12 cellular contexts compared by ENCODE assay signal in the genomic region with DNA sequence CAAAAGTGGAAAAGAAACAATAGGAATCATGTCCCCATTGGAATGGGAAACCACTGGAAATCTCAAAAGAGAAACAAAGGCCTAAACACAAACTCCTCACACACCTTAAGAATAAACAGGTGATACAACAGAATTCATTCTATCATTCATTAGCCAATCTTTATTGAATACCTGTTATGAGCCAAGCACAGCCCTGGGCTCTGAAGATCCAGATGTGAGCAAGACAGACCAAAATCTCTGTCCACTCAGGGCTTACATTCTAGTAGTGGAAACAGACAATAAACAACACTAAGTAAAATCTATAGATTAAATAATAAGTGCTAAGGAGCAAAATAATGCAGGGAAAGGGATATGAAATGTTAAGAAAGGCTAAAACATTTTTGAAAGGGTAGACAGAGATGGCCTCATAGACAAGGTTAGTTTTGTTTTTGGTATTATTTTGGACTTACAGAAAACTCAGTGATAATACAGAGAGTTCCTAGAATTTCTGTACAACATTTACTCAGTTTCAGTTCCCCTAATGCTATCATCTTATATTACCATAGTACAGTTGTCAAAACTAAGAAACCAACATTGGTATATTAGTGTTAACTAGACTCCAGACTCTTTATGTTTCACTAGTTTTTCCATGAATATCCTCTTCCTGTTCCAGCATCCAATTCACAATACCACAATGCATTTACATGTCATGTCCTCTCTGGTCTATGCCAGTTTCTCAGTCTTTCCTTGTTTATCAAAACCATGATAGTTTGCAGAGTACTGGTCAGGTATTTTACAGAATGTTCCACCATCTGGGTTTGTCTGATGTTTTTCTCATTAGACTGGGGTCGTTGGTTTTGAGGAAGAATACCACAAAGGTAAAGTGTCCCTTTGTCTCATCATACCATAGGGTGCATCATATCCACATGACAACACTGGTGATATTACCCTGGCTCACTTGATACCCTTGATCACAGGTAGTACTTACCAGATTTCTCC.
DNase-seq lines count a peak whose midpoint lies in the region; ATAC-seq, FAIRE-seq and TF ChIP-seq lines count a peak whose summit lies in the region.
"Had no signal": no experiment of that assay in that cellular context is flagged by ENCODE, and none has a peak within 500 bp of the region (broad histone marks: within the 10 kb centered on the region; RNA-seq: fewer than 3 reads in every experiment).

No MANE protein-coding gene starts in this region.

- no peak overlapping the region for H3K4me3 Mint-ChIP-seq in activated B cell treated with CpG ODN at 0.5 μM for 24 hours
- H3K4me3 Mint-ChIP-seq in CD8-positive, alpha-beta T cell: no peak overlapping the region
- H3K4me3 Mint-ChIP-seq: activated naive CD8-positive, alpha-beta T cell treated with anti-CD3 and anti-CD28 coated beads, Interleukin-2, amount 10 ng/mL, durations not matched to agents 7 days and 5 days; T-helper 17 cell had no signal

- no peaks in the 10 kb centered on the region for H3K36me3 ChIP-seq in CD8-positive, alpha-beta T cell (ENCODE audit: insufficient read depth, low read length)
- H3K36me3 ChIP-seq: stomach had no signal

- FAIRE-seq in GM18507 (lab: Jason Lieb, UNC): peak; percentile 87

- ATAC-seq in GM19467 (IDR thresholded peaks at IDR 0.05; ENCODE audit: unreplicated experiment) (peak; percentile 77), HG03064 (IDR thresholded peaks at IDR 0.05; ENCODE audit: low read depth, unreplicated experiment) (peak; percentile 81), activated B cell treated with CpG ODN at 0.5 μM for 24 hours (ENCODE audit: low read depth) (peak; percentile 84)
- no peak for ATAC-seq in CD8-positive, alpha-beta T cell
- ATAC-seq: T-helper 17 cell had no signal

- no peaks in the 10 kb centered on the region for H3K27me3 ChIP-seq in CD8-positive, alpha-beta T cell (ENCODE audit: insufficient read depth, low read length)
- H3K27me3 ChIP-seq: stomach had no signal

- no peak for TF ChIP-seq CTCF in activated B cell treated with CpG ODN at 0.5 μM for 24 hours (IDR thresholded peaks at IDR 0.05)
- no peak for TF ChIP-seq CTCF in CD8-positive, alpha-beta T cell (IDR thresholded peaks at IDR 0.05)

- POLR2A ChIA-PET in activated B cell treated with CpG ODN at 0.5 μM for 24 hours (lab: Charles Lee): no interaction called here
- POLR2A ChIA-PET in CD8-positive, alpha-beta T cell (lab: Charles Lee): no interaction called here

- no peaks in the 10 kb centered on the region for H3K4me1 ChIP-seq in CD8-positive, alpha-beta T cell (ENCODE audit: insufficient read depth, low read length)

- no peak overlapping the region for H3K4me3 ChIP-seq in CD8-positive, alpha-beta T cell (ENCODE audit: low read depth, low read length)
- H3K4me3 ChIP-seq: stomach had no signal

- intact Hi-C loops in activated B cell treated with CpG ODN at 0.5 μM for 24 hours (cut with micrococcal nuclease): no loop called here
- intact Hi-C loops in CD8-positive, alpha-beta T cell (cut with DNase I, micrococcal nuclease): no loop called here

- no peaks in the 10 kb centered on the region for H3K27me3 Mint-ChIP-seq in activated B cell treated with CpG ODN at 0.5 μM for 24 hours
- no peaks in the 10 kb centered on the region for H3K27me3 Mint-ChIP-seq in CD8-positive, alpha-beta T cell (ENCODE audit: low read depth)
- H3K27me3 Mint-ChIP-seq: activated naive CD8-positive, alpha-beta T cell treated with anti-CD3 and anti-CD28 coated beads, Interleukin-2, amount 10 ng/mL, durations not matched to agents 7 days and 5 days; T-helper 17 cell had no signal

- H3K4me1 Mint-ChIP-seq in activated B cell treated with CpG ODN at 0.5 μM for 24 hours: peaks cover 40% of the 10 kb centered on the region
- H3K4me1 Mint-ChIP-seq in CD8-positive, alpha-beta T cell (ENCODE audit: low read depth): peaks cover under 1% of the 10 kb centered on the region

- peak; percentile 12 for DNase-seq in GM18507 (ENCODE audit: extremely low spot score, insufficient read length, low read depth)
- DNase-seq in activated B cell treated with CpG ODN at 0.5 μM for 24 hours: no peak
- DNase-seq in T1000 (lab: John Stamatoyannopoulos, UW): no peak
- no peak for DNase-seq in CD8-positive, alpha-beta T cell
- DNase-seq in kidney glomerular epithelial cell (lab: John Stamatoyannopoulos, UW): no peak
- no peak for DNase-seq in hepatic stellate cell (ENCODE audit: low spot score)
- DNase-seq: activated naive CD8-positive, alpha-beta T cell treated with anti-CD3 and anti-CD28 coated beads, Interleukin-2, amount 10 ng/mL, durations not matched to agents 7 days and 5 days; NCI-H226; stomach; T-helper 17 cell had no signal

- no peak overlapping the region for H3K27ac Mint-ChIP-seq in activated B cell treated with CpG ODN at 0.5 μM for 24 hours
- H3K27ac Mint-ChIP-seq in CD8-positive, alpha-beta T cell: no peak overlapping the region
- H3K27ac Mint-ChIP-seq: activated naive CD8-positive, alpha-beta T cell treated with anti-CD3 and anti-CD28 coated beads, Interleukin-2, amount 10 ng/mL, durations not matched to agents 7 days and 5 days; T-helper 17 cell had no signal

- peaks cover 2% of the 10 kb centered on the region for H3K9me3 Mint-ChIP-seq in activated B cell treated with CpG ODN at 0.5 μM for 24 hours
- no peaks in the 10 kb centered on the region for H3K9me3 Mint-ChIP-seq in CD8-positive, alpha-beta T cell
- H3K9me3 Mint-ChIP-seq: activated naive CD8-positive, alpha-beta T cell treated with anti-CD3 and anti-CD28 coated beads, Interleukin-2, amount 10 ng/mL, durations not matched to agents 7 days and 5 days had no signal

- H3K27ac ChIP-seq in CD8-positive, alpha-beta T cell (ENCODE audit: low read depth, low read length): no peak overlapping the region
- H3K27ac ChIP-seq: stomach had no signal

- CTCF ChIA-PET in activated B cell treated with CpG ODN at 0.5 μM for 24 hours (lab: Charles Lee): no interaction called here
- CTCF ChIA-PET in CD8-positive, alpha-beta T cell (lab: Charles Lee): no interaction called here

- H3K36me3 Mint-ChIP-seq in activated B cell treated with CpG ODN at 0.5 μM for 24 hours (ENCODE audit: low read depth): no peaks in the 10 kb centered on the region
- H3K36me3 Mint-ChIP-seq in CD8-positive, alpha-beta T cell: peaks cover 6% of the 10 kb centered on the region
- H3K36me3 Mint-ChIP-seq: activated naive CD8-positive, alpha-beta T cell treated with anti-CD3 and anti-CD28 coated beads, Interleukin-2, amount 10 ng/mL, durations not matched to agents 7 days and 5 days had no signal

- no peaks in the 10 kb centered on the region for H3K9me3 ChIP-seq in CD8-positive, alpha-beta T cell (ENCODE audit: low read length)
- H3K9me3 ChIP-seq: stomach had no signal
